In the genomic region with DNA sequence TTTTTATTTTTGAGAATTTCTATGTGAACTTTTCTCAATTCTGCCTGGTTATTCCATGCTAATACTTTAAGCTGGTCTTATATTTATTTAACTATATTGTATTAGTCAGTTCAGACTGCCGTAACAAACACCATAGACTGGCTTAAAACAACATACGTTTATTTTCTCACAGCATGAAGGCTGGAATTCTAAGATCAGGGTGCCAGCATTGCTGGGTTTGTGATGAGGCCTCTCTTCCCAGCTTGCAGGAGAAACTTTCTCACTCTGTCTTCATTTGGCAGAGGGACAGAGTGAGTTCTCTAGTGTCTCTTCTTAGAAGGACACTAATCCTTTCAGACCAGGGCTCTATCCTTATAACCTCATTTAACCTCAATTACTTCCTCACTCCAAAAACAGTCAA, we compare ENCODE assay signal across 23 cellular contexts.
"Had no signal": no experiment of that assay in that cellular context is flagged by ENCODE, and none has a peak within 500 bp of the region (broad histone marks: within the 10 kb centered on the region; RNA-seq: fewer than 3 reads in every experiment).

No MANE protein-coding gene starts in this region.

- H3K9me3 ChIP-seq: colonic mucosa, gastrocnemius medialis had no signal

- H3K27me3 ChIP-seq: colonic mucosa, esophagus muscularis mucosa, esophagus squamous epithelium, gastrocnemius medialis, gastroesophageal sphincter, heart left ventricle, heart right ventricle had no signal

- H3K4me3 ChIP-seq: colonic mucosa, coronary artery, dorsolateral prefrontal cortex, esophagus muscularis mucosa, esophagus squamous epithelium, gastrocnemius medialis, gastroesophageal sphincter, heart left ventricle, heart right ventricle had no signal

- H3K36me3 ChIP-seq: colonic mucosa, esophagus muscularis mucosa, esophagus squamous epithelium, gastrocnemius medialis, gastroesophageal sphincter, heart left ventricle, heart right ventricle had no signal

- DNase-seq: colonic mucosa; cortex of kidney; dermis blood vessel endothelial cell; dorsolateral prefrontal cortex; effector CD4-positive, alpha-beta T cell; effector CD8-positive, alpha-beta T cell; effector memory CD4-positive, alpha-beta T cell; effector memory CD8-positive, alpha-beta T cell; endodermal cell; erythroblast; esophagus squamous epithelium; foreskin fibroblast; foreskin keratinocyte; foreskin melanocyte; gastrocnemius medialis; glutamatergic neuron; head of caudate nucleus; heart left ventricle; heart right ventricle had no signal

- H3K4me1 ChIP-seq: colonic mucosa, esophagus muscularis mucosa, esophagus squamous epithelium, foreskin keratinocyte, gastrocnemius medialis, gastroesophageal sphincter, heart left ventricle, heart right ventricle had no signal

- H3K27ac ChIP-seq: colonic mucosa, coronary artery, epithelial cell of prostate, esophagus muscularis mucosa, esophagus squamous epithelium, foreskin keratinocyte, gastrocnemius medialis, gastroesophageal sphincter, heart left ventricle, heart right ventricle had no signal
